In the genomic region with DNA sequence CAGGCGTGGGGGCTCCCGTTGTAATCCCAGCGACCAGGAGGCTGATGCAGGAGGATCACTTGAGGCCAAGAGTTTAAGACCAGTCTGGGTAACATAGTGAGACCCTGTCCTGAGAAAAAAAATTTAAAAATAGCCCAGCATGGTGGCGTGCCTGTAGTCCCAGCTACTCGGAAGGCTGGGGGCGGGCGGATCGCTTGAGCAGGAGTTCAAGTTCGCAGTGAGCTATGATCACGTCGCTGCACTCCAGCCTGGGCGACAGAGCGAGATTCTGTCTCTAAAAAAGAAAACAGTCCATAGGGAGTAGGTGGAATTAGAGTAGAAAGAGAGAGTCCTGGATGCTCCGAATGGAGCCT, we compare ENCODE assay signal across 9 cellular contexts. TPM values are rescaled to one million over a fixed set of nuclear protein-coding genes. Genes with fewer than 3 reads are reported as not detected.
A peak's percentile ranks its signal among the peaks of the same experiment; 100 is the strongest.
DNase-seq lines count a peak whose midpoint lies in the region; ATAC-seq, FAIRE-seq and TF ChIP-seq lines count a peak whose summit lies in the region.
"Had no signal": no experiment of that assay in that cellular context is flagged by ENCODE, and none has a peak within 500 bp of the region (broad histone marks: within the 10 kb centered on the region; RNA-seq: fewer than 3 reads in every experiment).

No MANE protein-coding gene starts in this region.

- H3K36me3 Mint-ChIP-seq in T-helper 2 cell treated with Interferon-gamma antibody and Interleukin-4, amounts not matched to agents 5 μg/mL and 100 μg/mL, for 36 hours (ENCODE audit: low read depth): peaks cover 2% of the 10 kb centered on the region
- H3K36me3 Mint-ChIP-seq in astrocyte (ENCODE audit: low read depth, unreplicated experiment): peaks cover 4% of the 10 kb centered on the region

- H3K27me3 Mint-ChIP-seq in T-helper 2 cell treated with Interferon-gamma antibody and Interleukin-4, amounts not matched to agents 5 μg/mL and 100 μg/mL, for 36 hours (ENCODE audit: low read depth): peaks cover 8% of the 10 kb centered on the region
- no peaks in the 10 kb centered on the region for H3K27me3 Mint-ChIP-seq in astrocyte (ENCODE audit: low read depth, unreplicated experiment)

- H3K27ac ChIP-seq in astrocyte (ENCODE audit: low read depth, low read length) (no peak overlapping the region), layer of hippocampus (ENCODE audit: low read depth, low read length) (peak overlapping the region; percentile 60), suprapubic skin (no peak overlapping the region)

- peak overlapping the region; percentile 98 for H3K4me3 Mint-ChIP-seq in T-helper 2 cell treated with Interferon-gamma antibody and Interleukin-4, amounts not matched to agents 5 μg/mL and 100 μg/mL, for 36 hours
- peak overlapping the region; percentile 98 for H3K4me3 Mint-ChIP-seq in astrocyte (ENCODE audit: unreplicated experiment)

- ATAC-seq in GM18868 (IDR thresholded peaks at IDR 0.05; ENCODE audit: unreplicated experiment): no peak

- no peak for TF ChIP-seq EP300 in suprapubic skin (IDR thresholded peaks at IDR 0.05)

- no peaks in the 10 kb centered on the region for H3K9me3 Mint-ChIP-seq in T-helper 2 cell treated with Interferon-gamma antibody and Interleukin-4, amounts not matched to agents 5 μg/mL and 100 μg/mL, for 36 hours
- H3K9me3 Mint-ChIP-seq in astrocyte (ENCODE audit: unreplicated experiment): no peaks in the 10 kb centered on the region

- H3K4me1 Mint-ChIP-seq in T-helper 2 cell treated with Interferon-gamma antibody and Interleukin-4, amounts not matched to agents 5 μg/mL and 100 μg/mL, for 36 hours (ENCODE audit: low read depth): peaks cover 22% of the 10 kb centered on the region
- H3K4me1 Mint-ChIP-seq in astrocyte (ENCODE audit: low read depth, unreplicated experiment): peaks cover 6% of the 10 kb centered on the region

- peak overlapping the region; percentile 88 for H3K4me2 ChIP-seq in astrocyte (ENCODE audit: low read length)

- peak overlapping the region; percentile 83 for H2AFZ ChIP-seq in astrocyte (ENCODE audit: low read depth, low read length)

- H3K9me3 ChIP-seq in astrocyte (ENCODE audit: insufficient read depth, low read depth, low read length) (no peaks in the 10 kb centered on the region), suprapubic skin (no peaks in the 10 kb centered on the region)

- H3K27me3 ChIP-seq in astrocyte (ENCODE audit: insufficient read depth, low read length) (no peaks in the 10 kb centered on the region), layer of hippocampus (ENCODE audit: control insufficient read depth, insufficient read depth, low read length) (no peaks in the 10 kb centered on the region), suprapubic skin (no peaks in the 10 kb centered on the region)

- peaks cover 12% of the 10 kb centered on the region for H4K20me1 ChIP-seq in astrocyte (ENCODE audit: insufficient read depth, low read length)

- no peaks in the 10 kb centered on the region for H3K36me3 ChIP-seq in astrocyte (ENCODE audit: insufficient read depth, low read length)
- no peaks in the 10 kb centered on the region for H3K36me3 ChIP-seq in suprapubic skin

- peak overlapping the region; percentile 69 for H3K27ac Mint-ChIP-seq in T-helper 2 cell treated with Interferon-gamma antibody and Interleukin-4, amounts not matched to agents 5 μg/mL and 100 μg/mL, for 36 hours
- H3K27ac Mint-ChIP-seq in astrocyte (ENCODE audit: unreplicated experiment): peak overlapping the region; percentile 53

- H3K4me3 ChIP-seq in astrocyte (ENCODE audit: insufficient read depth, low read depth, low read length) (peak overlapping the region; percentile 82), suprapubic skin (peak overlapping the region; percentile 75)

- 44% methylated on average over 14 of the region's 14 CpGs for WGBS in suprapubic skin

- DNase-seq in T-helper 2 cell treated with Interferon-gamma antibody and Interleukin-4, amounts not matched to agents 5 μg/mL and 100 μg/mL, for 36 hours (ENCODE audit: low spot score): no peak
- DNase-seq in T-helper 2 cell (no peak), astrocyte (ENCODE audit: low read depth) (no peak), suprapubic skin (ENCODE audit: low spot score in 2 of 2) (no peak), NCI-H1105 treated with DMSO at 0.1 percent for 48 hours (lab: John Stamatoyannopoulos, UW) (no peak), H54 (ENCODE audit: insufficient read length, low spot score) (no peak)

- peaks cover 40% of the 10 kb centered on the region for H3K79me2 ChIP-seq in astrocyte (ENCODE audit: insufficient read depth, low read length)

- TF ChIP-seq POLR2A in suprapubic skin (IDR thresholded peaks at IDR 0.05) (no peak), H54 (IDR thresholded peaks at IDR 0.05; ENCODE audit: low read depth, low read length) (no peak)

- FAIRE-seq in astrocyte (lab: Jason Lieb, UNC) (no peak), H54 (lab: Jason Lieb, UNC) (no peak)
- FAIRE-seq: urothelium cell line had no signal

- peak overlapping the region; percentile 23 for H3K9ac ChIP-seq in astrocyte (ENCODE audit: low read length)

- H3K4me1 ChIP-seq in astrocyte (ENCODE audit: insufficient read depth, low read length) (no peaks in the 10 kb centered on the region), suprapubic skin (peaks cover 18% of the 10 kb centered on the region)

- no peak for TF ChIP-seq CTCF in astrocyte (IDR thresholded peaks at IDR 0.05; ENCODE audit: insufficient read depth, low read depth, low read length)
- TF ChIP-seq CTCF in suprapubic skin (IDR thresholded peaks at IDR 0.05): no peak

RNA-seq across cellular contexts. Expression of gene TTLL4, which starts 0.3 kb away (rescaled TPM):
- total RNA-seq in astrocyte: 27.4 and 33.8 TPM in 2 replicates
- 10 to 100 TPM; 18.9 to 43.5 (median 25.2) TPM for total RNA-seq in suprapubic skin

RNA-seq across cellular contexts. Expression of gene STK36, which starts 38.4 kb away (rescaled TPM):
- total RNA-seq in astrocyte: 42.6 and 46.0 TPM in 2 replicates
- total RNA-seq in suprapubic skin: 10 to 100 TPM; 20.7 to 43.4 (median 21.9) TPM

RNA-seq across cellular contexts. Expression of gene RNF25, which starts 38.5 kb away (rescaled TPM):
- 44.7 and 47.3 TPM in 2 replicates for total RNA-seq in astrocyte
- total RNA-seq in suprapubic skin: 10 to 100 TPM; 19.0 to 42.6 (median 23.2) TPM

RNA-seq across cellular contexts. Expression of gene BCS1L, which starts 50.8 kb away (rescaled TPM):
- 27.5 and 28.4 TPM in 2 replicates for total RNA-seq in astrocyte
- total RNA-seq in suprapubic skin: 10 to 100 TPM; 30.3 to 72.8 (median 39.2) TPM

RNA-seq across cellular contexts. Expression of gene ZNF142, which starts 50.9 kb away (rescaled TPM):
- total RNA-seq in astrocyte (19.9 and 28.0 TPM in 2 replicates), suprapubic skin (10 to 100 TPM; 27.4 to 38.7 (median 30.7) TPM)
